3 cellular contexts compared by ENCODE assay signal in genomic region chr1:234593109-234593508, GRCh38.
A peak's percentile ranks its signal among the peaks of the same experiment; 100 is the strongest.
TF ChIP-seq lines count a peak whose summit lies in the region.

No MANE protein-coding gene starts in this region.

TF ChIP-seq in K562, 482 proteins besides CTCF, POLR2A, EP300 and RAD21:
- peak; percentile 82; the same call in 1 of the 2 replicates for TF ChIP-seq HDAC2 (IDR thresholded peaks at IDR 0.05)
- peak; percentile 54 for TF ChIP-seq PHF20 (IDR thresholded peaks at IDR 0.05; ENCODE audit: partially characterized antibody)
- peak; percentile 95 for TF ChIP-seq ADNP (tag; IDR thresholded peaks at IDR 0.05)
- peak; percentile 96 for TF ChIP-seq BCOR (IDR thresholded peaks at IDR 0.05)
- TF ChIP-seq CBX1 (IDR thresholded peaks at IDR 0.05; ENCODE audit: low read depth), result peak; percentile 45; the same call in 1 of the 2 replicates
- no peak for TF ChIP-seq ZNF699 (CRISPR knock-in tag; IDR thresholded peaks at IDR 0.05; ENCODE audit: insufficient replicate concordance)
- peak; percentile 82 for TF ChIP-seq TFE3 (CRISPR knock-in tag; IDR thresholded peaks at IDR 0.05)
- TF ChIP-seq KDM1A (IDR thresholded peaks at IDR 0.05), result peak; percentile 81 to 85
- TF ChIP-seq RBM25 (IDR thresholded peaks at IDR 0.05; ENCODE audit: low read depth, low read length, severe bottlenecking), result peak; percentile 98
- TF ChIP-seq ZNF384 (IDR thresholded peaks at IDR 0.05; ENCODE audit: low read depth, low read length), result no peak
- TF ChIP-seq TRIM28 (IDR thresholded peaks at IDR 0.05), result no peak
- no peak for TF ChIP-seq PCBP1 (IDR thresholded peaks at IDR 0.05; ENCODE audit: low read depth, low read length, poor library complexity, severe bottlenecking)
- no peak for TF ChIP-seq FOXJ2 (tag; IDR thresholded peaks at IDR 0.05)
- peak; percentile 70; the same call in 1 of the 2 replicates for TF ChIP-seq SMARCA5 (IDR thresholded peaks at IDR 0.05)
- TF ChIP-seq RCOR1 (IDR thresholded peaks at IDR 0.05; ENCODE audit: borderline replicate concordance in 1 of 2, low read depth in 2 of 2, low read length in 2 of 2), result peak in 1 of 2 experiments; percentile 83; a peak in 1 of 4 replicates

TF ChIP-seq in H1, 55 proteins besides CTCF, POLR2A, EP300 and RAD21:
- TF ChIP-seq MAX (IDR thresholded peaks at IDR 0.05), result no peak
- TF ChIP-seq KDM1A (IDR thresholded peaks at IDR 0.05; ENCODE audit: borderline replicate concordance, low read length), result 0 out of 2 replicates have a peak, but pooled peaks have one; percentile 18

TF ChIP-seq in HepG2, 621 proteins besides CTCF, POLR2A, EP300 and RAD21:
- TF ChIP-seq MTA3 (CRISPR knock-in tag; IDR thresholded peaks at IDR 0.05) (no peak), GFI1 (CRISPR knock-in tag; IDR thresholded peaks at IDR 0.05; ENCODE audit: borderline replicate concordance) (no peak), SOX13 (IDR thresholded peaks at IDR 0.05) (no peak), SOX13 (CRISPR knock-in tag; conservative IDR thresholded peaks at IDR 0.05 in 1 of 2, IDR thresholded peaks at IDR 0.05 in 1 of 2) (no peak), PRDM4 (CRISPR knock-in tag; IDR thresholded peaks at IDR 0.05; ENCODE audit: borderline replicate concordance) (no peak), ZNF629 (CRISPR knock-in tag; conservative IDR thresholded peaks at IDR 0.05) (peak; percentile 69), ZSCAN29 (CRISPR knock-in tag; conservative IDR thresholded peaks at IDR 0.05) (no peak), ERF (CRISPR knock-in tag; IDR thresholded peaks at IDR 0.05) (no peak)
TF ChIP-seq in HepG2: peak in this region for 1.
